ENCODE assay signal across 1 cellular context in genomic region chr3:72288955-72289707, GRCh38.
TF ChIP-seq lines count a peak whose summit lies in the region.

No MANE protein-coding gene starts in this region.

TF ChIP-seq in K562, 482 proteins besides CTCF, POLR2A, EP300 and RAD21 (continues in another document):
- TF ChIP-seq ZNF407 (IDR thresholded peaks at IDR 0.05; ENCODE audit: low read depth), result no peak
- TF ChIP-seq FOXM1 (IDR thresholded peaks at IDR 0.05; ENCODE audit: low read depth), result peak; percentile 82; the same call in 1 of the 2 replicates
- TF ChIP-seq FOXM1 (CRISPR knock-in tag; IDR thresholded peaks at IDR 0.05; ENCODE audit: low read depth), result no peak
- no peak for TF ChIP-seq HNRNPK (IDR thresholded peaks at IDR 0.05; ENCODE audit: low read depth, low read length, poor library complexity, severe bottlenecking)
- no peak for TF ChIP-seq DIDO1 (tag; IDR thresholded peaks at IDR 0.05; ENCODE audit: low read depth)
- no peak for TF ChIP-seq IRF9 (tag; IDR thresholded peaks at IDR 0.05)
- no peak for TF ChIP-seq E2F4 (CRISPR knock-in tag; IDR thresholded peaks at IDR 0.05; ENCODE audit: low read depth)
- no peak for TF ChIP-seq CAMTA2 (CRISPR knock-in tag; conservative IDR thresholded peaks at IDR 0.05)
- no peak for TF ChIP-seq SIN3A (IDR thresholded peaks at IDR 0.05; ENCODE audit: borderline replicate concordance in 2 of 2, control insufficient read depth in 1 of 2, low read depth in 2 of 2, low read length in 2 of 2)
- no peak for TF ChIP-seq RUNX1 (IDR thresholded peaks at IDR 0.05; ENCODE audit: low read depth)
- no peak for TF ChIP-seq TCF15 (CRISPR knock-in tag; IDR thresholded peaks at IDR 0.05)
- no peak for TF ChIP-seq SAFB2 (IDR thresholded peaks at IDR 0.05; ENCODE audit: borderline replicate concordance, low read depth, low read length, severe bottlenecking)
- peak; percentile 68 for TF ChIP-seq ZNF79 (CRISPR knock-in tag; IDR thresholded peaks at IDR 0.05; ENCODE audit: low read depth)
- TF ChIP-seq ETV5 (CRISPR knock-in tag; IDR thresholded peaks at IDR 0.05; ENCODE audit: low read depth), result 0 out of 2 replicates have a peak, but pooled peaks have one; percentile 51
- peak; percentile 86; the same call in 1 of the 2 replicates for TF ChIP-seq SMARCC2 (IDR thresholded peaks at IDR 0.05; ENCODE audit: low read depth)
- TF ChIP-seq TEAD4 (IDR thresholded peaks at IDR 0.05; ENCODE audit: low read length), result peak; percentile 95
- TF ChIP-seq TEAD4 (CRISPR knock-in tag; IDR thresholded peaks at IDR 0.05; ENCODE audit: borderline replicate concordance), result no peak
- 0 out of 2 replicates have a peak, but pooled peaks have one; percentile 59 for TF ChIP-seq E2F3 (CRISPR knock-in tag; IDR thresholded peaks at IDR 0.05)
- no peak for TF ChIP-seq HNRNPH1 (optimal IDR thresholded peaks at IDR 0.05; ENCODE audit: low read depth, low read length)
- peak; percentile 65; the same call in 1 of the 2 replicates for TF ChIP-seq LCOR (CRISPR knock-in tag; IDR thresholded peaks at IDR 0.05)
- peak; percentile 45 for TF ChIP-seq TBP (optimal IDR thresholded peaks at IDR 0.05; ENCODE audit: low read depth, low read length)
- TF ChIP-seq AFF4 (CRISPR knock-in tag; IDR thresholded peaks at IDR 0.05), result no peak
- TF ChIP-seq UBTF (IDR thresholded peaks at IDR 0.05; ENCODE audit: borderline replicate concordance in 1 of 2, low read depth in 2 of 2, low read length in 2 of 2), result peak in 1 of 2 experiments; percentile 56; a peak in 1 of 4 replicates
- TF ChIP-seq ESRRA (IDR thresholded peaks at IDR 0.05; ENCODE audit: borderline replicate concordance, low read depth), result no peak
- peak; percentile 71; the same call in 1 of the 2 replicates for TF ChIP-seq ZBED1 (IDR thresholded peaks at IDR 0.05)
- TF ChIP-seq BACH1 (tag; IDR thresholded peaks at IDR 0.05), result peak; percentile 27; the same call in 1 of the 2 replicates
- TF ChIP-seq TBL1XR1 (IDR thresholded peaks at IDR 0.05; ENCODE audit: low read length in 2 of 2), result peak; percentile 77 to 88; a peak in 3 of 4 replicates
- 0 out of 2 replicates have a peak, but pooled peaks have one; percentile 54 for TF ChIP-seq CBX1 (IDR thresholded peaks at IDR 0.05; ENCODE audit: low read depth)
- no peak for TF ChIP-seq MIER1 (IDR thresholded peaks at IDR 0.05; ENCODE audit: low read depth)
- TF ChIP-seq MAFK (IDR thresholded peaks at IDR 0.05; ENCODE audit: low read length), result 0 out of 2 replicates have a peak, but pooled peaks have one; percentile 2
- TF ChIP-seq EZH2 (IDR thresholded peaks at IDR 0.05; ENCODE audit: borderline replicate concordance, low read depth, low read length), result no peak
- TF ChIP-seq CC2D1A (IDR thresholded peaks at IDR 0.05), result peak; percentile 90; the same call in 1 of the 2 replicates
- no peak for TF ChIP-seq ZNF57 (CRISPR knock-in tag; IDR thresholded peaks at IDR 0.05)
- TF ChIP-seq BHLHE40 (IDR thresholded peaks at IDR 0.05; ENCODE audit: low read length), result peak; percentile 80
- TF ChIP-seq CBFA2T3 (IDR thresholded peaks at IDR 0.05), result peak; percentile 98
- TF ChIP-seq CREB1 (IDR thresholded peaks at IDR 0.05), result peak; percentile 55; the same call in 1 of the 2 replicates
- TF ChIP-seq CREB1 (CRISPR knock-in tag; IDR thresholded peaks at IDR 0.05), result peak; percentile 18; the same call in 1 of the 2 replicates
- no peak for TF ChIP-seq ZNF212 (CRISPR knock-in tag; IDR thresholded peaks at IDR 0.05)
- peak; percentile 72 to 76 for TF ChIP-seq KDM1A (IDR thresholded peaks at IDR 0.05)
- TF ChIP-seq ZNF263 (CRISPR knock-in tag; IDR thresholded peaks at IDR 0.05; ENCODE audit: borderline replicate concordance), result 0 out of 2 replicates have a peak, but pooled peaks have one; percentile 27
- 0 out of 2 replicates have a peak, but pooled peaks have one; percentile 58 for TF ChIP-seq ZBTB2 (IDR thresholded peaks at IDR 0.05)
- TF ChIP-seq FOSL1 (tag; conservative IDR thresholded peaks at IDR 0.05), result peak; percentile 70
- peak in 1 of 2 experiments; percentile 76; a peak in 2 of 4 replicates for TF ChIP-seq ZNF639 (CRISPR knock-in tag; conservative IDR thresholded peaks at IDR 0.05 in 1 of 2, IDR thresholded peaks at IDR 0.05 in 1 of 2)
